ENCODE assay signal across 22 cellular contexts in genomic region chr11:27358306-27358705, GRCh38. TPM values are rescaled to one million over a fixed set of nuclear protein-coding genes. Genes with fewer than 3 reads are reported as not detected.
DNase-seq lines count a peak whose midpoint lies in the region; ATAC-seq and TF ChIP-seq lines count a peak whose summit lies in the region.
"Had no signal": no experiment of that assay in that cellular context is flagged by ENCODE, and none has a peak within 500 bp of the region (broad histone marks: within the 10 kb centered on the region; RNA-seq: fewer than 3 reads in every experiment).

No MANE protein-coding gene starts in this region.

- DNase-seq in GM03348 (ENCODE audit: low spot score) (peak; percentile 19), MV-4-11 (lab: John Stamatoyannopoulos, UW) (peak; percentile 20), body of pancreas (no peak), neural crest cell (ENCODE audit: low read depth, low spot score) (no peak), GOT3 (lab: John Stamatoyannopoulos, UW) (no peak), HuH-7 (ENCODE audit: low spot score) (no peak), activated gamma-delta T cell (lab: John Stamatoyannopoulos, UW) (no peak)
- DNase-seq: activated CD4-positive, alpha-beta memory T cell treated with anti-CD3 and anti-CD28 coated beads, Interleukin-2, amount 10 ng/mL, durations not matched to agents 7 days and 5 days; activated naive CD4-positive, alpha-beta T cell treated with Interleukin-2 at 50 U/mL for 16 hours; activated T-cell treated with anti-CD3 and anti-CD28 coated beads for 4 hours; COR-L47; effector memory CD4-positive, alpha-beta T cell; heart right ventricle; left ventricle myocardium inferior; mucosa of descending colon; NCI-H2171 treated with DMSO at 0.1 percent for 48 hours; stimulated activated CD4-positive, alpha-beta T cell treated with anti-CD3 and anti-CD28 coated beads, Interleukin-4, amount 100 ng/mL, for 1 hour; stimulated activated naive CD8-positive, alpha-beta T cell treated with anti-CD3 and anti-CD28 coated beads, Interleukin-15, Interleukin-2, amounts not matched to agents 100 U/mL and 50 U/mL, for 24 hours; T-helper 2 cell; tibial artery had no signal

- H3K9me3 Mint-ChIP-seq in neural crest cell = no peaks in the 10 kb centered on the region
- H3K9me3 Mint-ChIP-seq: activated CD4-positive, alpha-beta memory T cell treated with anti-CD3 and anti-CD28 coated beads, Interleukin-2, amount 10 ng/mL, durations not matched to agents 7 days and 5 days; WTC11 had no signal

- intact Hi-C loops in body of pancreas (cut with DNase I) = no loop called here

- TF ChIP-seq CTCF in body of pancreas (IDR thresholded peaks at IDR 0.05) = no peak
- TF ChIP-seq CTCF in neural crest cell (conservative IDR thresholded peaks at IDR 0.05) = no peak

- H3K27ac Mint-ChIP-seq in neural crest cell (ENCODE audit: unreplicated experiment) = no peak overlapping the region
- H3K27ac Mint-ChIP-seq: activated CD4-positive, alpha-beta memory T cell treated with anti-CD3 and anti-CD28 coated beads, Interleukin-2, amount 10 ng/mL, durations not matched to agents 7 days and 5 days had no signal

- peak overlapping the region; percentile 4 for H3K4me3 Mint-ChIP-seq in neural crest cell
- H3K4me3 Mint-ChIP-seq: activated CD4-positive, alpha-beta memory T cell treated with anti-CD3 and anti-CD28 coated beads, Interleukin-2, amount 10 ng/mL, durations not matched to agents 7 days and 5 days; WTC11 had no signal

- no peaks in the 10 kb centered on the region for H3K27me3 Mint-ChIP-seq in neural crest cell (ENCODE audit: low read depth)
- H3K27me3 Mint-ChIP-seq: activated CD4-positive, alpha-beta memory T cell treated with anti-CD3 and anti-CD28 coated beads, Interleukin-2, amount 10 ng/mL, durations not matched to agents 7 days and 5 days had no signal

- no peak for TF ChIP-seq POLR2A in body of pancreas (IDR thresholded peaks at IDR 0.05)

- ATAC-seq in body of pancreas = no peak
- ATAC-seq: heart right ventricle; mucosa of descending colon; stimulated activated naive CD8-positive, alpha-beta T cell treated with anti-CD3 and anti-CD28 coated beads, Interleukin-15, Interleukin-2, amounts not matched to agents 100 U/mL and 50 U/mL, for 24 hours; WTC11 had no signal

- no peaks in the 10 kb centered on the region for H3K27me3 ChIP-seq in body of pancreas
- H3K27me3 ChIP-seq: ascending aorta, heart right ventricle, tibial artery had no signal

- no peaks in the 10 kb centered on the region for H3K36me3 ChIP-seq in body of pancreas (replicated peaks in 1 of 2; ENCODE audit: insufficient read depth in 1 of 2, low read depth in 2 of 2)
- H3K36me3 ChIP-seq: ascending aorta, heart right ventricle, left ventricle myocardium inferior, tibial artery had no signal

- H3K9me3 ChIP-seq in body of pancreas = no peaks in the 10 kb centered on the region
- H3K9me3 ChIP-seq: ascending aorta, heart right ventricle, left ventricle myocardium inferior, mucosa of descending colon, tibial artery had no signal

- peaks cover 61% of the 10 kb centered on the region for H3K4me1 ChIP-seq in body of pancreas

- H3K4me3 ChIP-seq in body of pancreas = no peak overlapping the region
- H3K4me3 ChIP-seq: ascending aorta, heart right ventricle, left ventricle myocardium inferior, mucosa of descending colon, tibial artery had no signal

- peaks cover 46% of the 10 kb centered on the region for H3K4me1 Mint-ChIP-seq in neural crest cell

- H3K27ac ChIP-seq in body of pancreas = peak overlapping the region in 3 of 4 donors; percentile 27 to 69 (median 30)
- H3K27ac ChIP-seq: ascending aorta, heart right ventricle, left ventricle myocardium inferior, tibial artery had no signal

- 85 to 89% methylated on average over 1 of the region's 1 CpG for WGBS in body of pancreas, 2 donors

- peaks cover 8% of the 10 kb centered on the region for H3K36me3 Mint-ChIP-seq in neural crest cell (ENCODE audit: low read depth)
- H3K36me3 Mint-ChIP-seq: WTC11 had no signal

RNA-seq across cellular contexts. Expression of gene CCDC34, which starts 4.7 kb away (rescaled TPM):
- total RNA-seq in body of pancreas (1 to 10 TPM; 3.6 to 5.9 TPM), neural crest cell (38.6 and 39.4 TPM in 2 replicates)

Comparison
In these comparisons a context has a peak if more than half of its experiments do, and no peak if none do; other contexts are left out.
1. DNase-seq: peak in GM03348 (single experiment) and MV-4-11 (single experiment); none in body of pancreas (0 of 4), neural crest cell (single experiment), GOT3 (single experiment), HuH-7 (single experiment) and activated gamma-delta T cell (single experiment).